ENCODE assay signal across 17 cellular contexts in the genomic region with DNA sequence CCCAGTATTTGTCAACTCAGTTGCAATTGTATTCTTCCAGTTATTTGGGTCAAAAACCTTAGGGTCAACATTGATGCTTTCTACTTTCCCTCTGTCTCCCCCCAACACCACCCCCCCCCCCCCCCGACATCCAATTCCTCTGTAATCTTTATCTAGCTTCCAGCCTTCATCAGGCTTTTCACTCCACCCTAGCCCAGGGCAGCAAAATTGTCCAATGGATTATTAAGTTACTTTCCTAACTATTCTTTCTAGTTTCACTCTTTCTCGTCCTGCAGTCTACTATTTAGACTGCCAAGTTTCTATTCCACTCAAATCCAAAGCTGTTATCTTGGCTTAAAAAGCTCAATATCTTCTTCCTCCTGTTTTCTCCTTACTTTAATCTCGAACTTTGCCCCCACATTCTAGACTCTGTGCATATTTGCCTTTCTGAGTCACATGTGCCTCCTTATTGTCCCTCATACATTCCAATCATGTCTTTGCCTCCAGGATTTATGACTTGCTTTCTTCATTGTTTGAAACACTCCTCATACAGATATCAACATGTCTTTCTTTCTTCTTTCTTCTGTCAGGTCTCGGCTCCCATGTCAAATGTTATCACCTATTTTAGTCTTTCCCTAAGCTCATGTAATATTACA.
DNase-seq lines count a peak whose midpoint lies in the region; ATAC-seq and TF ChIP-seq lines count a peak whose summit lies in the region.
"Had no signal": no experiment of that assay in that cellular context is flagged by ENCODE, and none has a peak within 500 bp of the region (broad histone marks: within the 10 kb centered on the region; RNA-seq: fewer than 3 reads in every experiment).

No MANE protein-coding gene starts in this region.

- no peak for TF ChIP-seq EP300 in suprapubic skin (IDR thresholded peaks at IDR 0.05)

- no peak for TF ChIP-seq CTCF in RWPE1 (conservative IDR thresholded peaks at IDR 0.05; ENCODE audit: low read depth)
- no peak for TF ChIP-seq CTCF in suprapubic skin (IDR thresholded peaks at IDR 0.05)
- TF ChIP-seq CTCF in BE2C (IDR thresholded peaks at IDR 0.05; ENCODE audit: low read depth, low read length): no peak

- H3K27ac ChIP-seq in GM23248 (no peak overlapping the region), RWPE1 (no peak overlapping the region), suprapubic skin (no peak overlapping the region)
- H3K27ac ChIP-seq: heart left ventricle, HL-60, left lung had no signal

- H3K4me3 ChIP-seq in GM23248 (peak overlapping the region; percentile 32; the same call in 1 of the 2 replicates), suprapubic skin (no peak overlapping the region), BE2C (ENCODE audit: low read depth, low read length) (no peak overlapping the region)
- H3K4me3 ChIP-seq: heart left ventricle, left lung had no signal

- H3K9ac ChIP-seq in GM23248: no peak overlapping the region

- no peaks in the 10 kb centered on the region; the same call in 1 of the 2 replicates for H3K9me2 ChIP-seq in GM23248 (ENCODE audit: insufficient read depth)

- no peaks in the 10 kb centered on the region for H3K9me3 ChIP-seq in GM23248 (ENCODE audit: low read depth)
- no peaks in the 10 kb centered on the region for H3K9me3 ChIP-seq in suprapubic skin
- H3K9me3 ChIP-seq in BE2C: no peaks in the 10 kb centered on the region
- H3K9me3 ChIP-seq: heart left ventricle, left lung had no signal

- peaks cover 13% of the 10 kb centered on the region for H3K4me1 ChIP-seq in GM23248 (ENCODE audit: insufficient read depth)
- H3K4me1 ChIP-seq in suprapubic skin: no peaks in the 10 kb centered on the region
- H3K4me1 ChIP-seq in BE2C: no peaks in the 10 kb centered on the region
- H3K4me1 ChIP-seq: heart left ventricle, left lung had no signal

- no peak for ATAC-seq in HG03469 (IDR thresholded peaks at IDR 0.05; ENCODE audit: unreplicated experiment)
- ATAC-seq: heart left ventricle; left lung; stimulated activated naive CD8-positive, alpha-beta T cell treated with anti-CD3 and anti-CD28 coated beads, Interleukin-15, amount 100 ng/mL, for 72 hours had no signal

- CTCF ChIA-PET in RWPE1 (lab: Yijun Ruan, JAX): interaction anchor here (0.5 to 0.7 kb wide), 2 partner anchors 12 to 1715 kb away, joined by 3 read pairs; no protein-coding TSS in a partner anchor

- H3K27me3 ChIP-seq in GM23248 (replicated peaks; ENCODE audit: insufficient read depth) (no peaks in the 10 kb centered on the region), suprapubic skin (no peaks in the 10 kb centered on the region), BE2C (no peaks in the 10 kb centered on the region)
- H3K27me3 ChIP-seq: heart left ventricle, left lung had no signal

- peak overlapping the region; percentile 49 for H3K4me2 ChIP-seq in GM23248 (ENCODE audit: unreplicated experiment)

- POLR2A ChIA-PET in RWPE1 (lab: Yijun Ruan, JAX; ENCODE audit: low non-redundant PET): no interaction called here

- no peaks in the 10 kb centered on the region for H4K20me1 ChIP-seq in GM23248 (ENCODE audit: insufficient read depth)

- no peaks in the 10 kb centered on the region for H3K79me2 ChIP-seq in GM23248 (ENCODE audit: insufficient read depth)

- in situ Hi-C loops in GM23248 (cut with MboI): loop anchor here (10.0 kb wide), 1 partner anchor 345 kb away; no protein-coding TSS in a partner anchor

- WGBS in GM23248 (ENCODE audit: low coverage in 1 of 2, low lambda C conversion rate in 2 of 2, missing lambda C conversion rate in 2 of 2), 2 experiments: 39 to 47% methylated on average over 4 of the region's 4 CpGs
- WGBS in suprapubic skin: 28% methylated on average over 4 of the region's 4 CpGs

- no peak overlapping the region for H2AFZ ChIP-seq in GM23248

- peak; percentile 34 for DNase-seq in GM23248
- DNase-seq in RWPE1 (ENCODE audit: low spot score): peak; percentile 38
- DNase-seq in fibroblast of gingiva (ENCODE audit: low read depth): peak; percentile 6
- DNase-seq in pulmonary artery endothelial cell (ENCODE audit: low read depth, low spot score): peak; percentile 8
- DNase-seq in suprapubic skin (ENCODE audit: low spot score in 2 of 2): no peak
- DNase-seq in BE2C: no peak
- no peak for DNase-seq in activated CD4-positive, alpha-beta T cell treated with anti-CD3 and anti-CD28 coated beads, Interleukin-2, amount 50 U/mL, for 4 hours
- DNase-seq: activated CD4-positive, alpha-beta T cell treated with anti-CD3 and anti-CD28 coated beads, Interleukin-2, amount 50 U/mL, for 48 hours; CD8-positive, alpha-beta memory T cell; heart left ventricle; left lung; NCI-H2029 treated with DMSO at 0.1 percent for 48 hours; NCI-H69; Right ventricle myocardium superior; stimulated activated naive CD8-positive, alpha-beta T cell treated with anti-CD3 and anti-CD28 coated beads, Interleukin-15, amount 100 ng/mL, for 72 hours had no signal

- no peak for TF ChIP-seq POLR2A in suprapubic skin (IDR thresholded peaks at IDR 0.05)

- peaks cover under 1% of the 10 kb centered on the region; the same call in 1 of the 2 replicates for H3F3A ChIP-seq in GM23248 (ENCODE audit: insufficient read depth)

- no peaks in the 10 kb centered on the region for H3K36me3 ChIP-seq in GM23248 (ENCODE audit: low read depth)
- H3K36me3 ChIP-seq in suprapubic skin: no peaks in the 10 kb centered on the region
- no peaks in the 10 kb centered on the region for H3K36me3 ChIP-seq in BE2C
- H3K36me3 ChIP-seq: heart left ventricle, left lung had no signal

Comparison
In these comparisons a context has a peak if more than half of its experiments do, and no peak if none do; other contexts are left out.
1. DNase-seq: peak in GM23248 (single experiment), RWPE1 (single experiment), fibroblast of gingiva (single experiment) and pulmonary artery endothelial cell (single experiment); none in suprapubic skin (0 of 2), BE2C (single experiment) and activated CD4-positive, alpha-beta T cell treated with anti-CD3 and anti-CD28 coated beads, Interleukin-2, amount 50 U/mL, for 4 hours (0 of 2).